ENCODE assay signal across 24 cellular contexts in the genomic region with DNA sequence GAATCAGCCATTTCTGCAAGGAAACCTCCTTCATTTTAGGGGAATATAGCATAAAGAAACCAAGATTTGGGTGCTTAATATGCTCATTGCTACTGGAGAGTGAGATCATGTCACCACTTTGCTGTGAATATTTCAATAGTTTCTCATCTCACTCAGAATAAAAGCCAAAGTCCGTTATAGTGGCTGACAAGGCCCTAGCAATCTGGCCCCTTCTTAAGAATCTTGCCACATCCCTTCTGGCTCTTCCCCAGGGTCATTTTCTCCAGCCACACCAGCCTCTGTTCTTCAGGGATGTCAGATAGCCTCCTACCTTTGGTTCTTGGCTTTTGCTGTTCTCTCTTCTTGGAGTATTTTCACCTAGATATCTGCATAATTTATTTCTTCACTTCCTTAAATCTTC. TPM values are rescaled to one million over a fixed set of nuclear protein-coding genes. Genes with fewer than 3 reads are reported as not detected.
A peak's percentile ranks its signal among the peaks of the same experiment; 100 is the strongest.
DNase-seq lines count a peak whose midpoint lies in the region; ATAC-seq, FAIRE-seq and TF ChIP-seq lines count a peak whose summit lies in the region.
"Had no signal": no experiment of that assay in that cellular context is flagged by ENCODE, and none has a peak within 500 bp of the region (broad histone marks: within the 10 kb centered on the region; RNA-seq: fewer than 3 reads in every experiment).

No MANE protein-coding gene starts in this region.

- ATAC-seq in Right ventricle myocardium inferior = no peak
- no peak for ATAC-seq in HG02938 (IDR thresholded peaks at IDR 0.05; ENCODE audit: unreplicated experiment)
- ATAC-seq: GM12878, HCT116 had no signal

- DNase-seq in left ventricle myocardium inferior = no peak
- no peak for DNase-seq in Right ventricle myocardium inferior (ENCODE audit: missing footprints)
- DNase-seq in dorsolateral prefrontal cortex = no peak
- no peak for DNase-seq in GM12891 (ENCODE audit: insufficient read length, low spot score)
- no peak for DNase-seq in caudate nucleus (lab: John Stamatoyannopoulos, UW)
- DNase-seq in activated CD4-positive, alpha-beta T cell treated with anti-CD3 and anti-CD28 coated beads, Interleukin-2, amount 50 U/mL, for 48 hours = no peak
- DNase-seq: CD4-positive, alpha-beta memory T cell; GOT3; NCI-H1417; NCI-H187 treated with DMSO at 0.1 percent for 48 hours; NCI-H2227 treated with DMSO at 0.1 percent for 48 hours; NCI-H524; NCI-H82; OCI-M1; SIG-M5 had no signal

- intact Hi-C loops in left ventricle myocardium inferior (cut with micrococcal nuclease) = no loop called here
- intact Hi-C loops in Right ventricle myocardium inferior (cut with DNase I) = no loop called here
- intact Hi-C loops in dorsolateral prefrontal cortex (cut with DNase I) = no loop called here

- no peaks in the 10 kb centered on the region for H3K9me3 ChIP-seq in left ventricle myocardium inferior (replicated peaks)
- H3K9me3 ChIP-seq: BLaER1 had no signal

- H3K27ac ChIP-seq in left ventricle myocardium inferior (replicated peaks) = peak overlapping the region; percentile 83
- peak overlapping the region in 44 of 59 donors; percentile 6 to 80 (median 61) for H3K27ac ChIP-seq in dorsolateral prefrontal cortex
- peak overlapping the region; percentile 23 for H3K27ac ChIP-seq in rectal smooth muscle tissue (ENCODE audit: low read depth, low read length)
- H3K27ac ChIP-seq in caudate nucleus (ENCODE audit: low read depth, low read length) = no peak overlapping the region
- H3K27ac ChIP-seq: BLaER1, KMS-11 had no signal

- no peak for FAIRE-seq in GM12891 (lab: Jason Lieb, UNC)
- FAIRE-seq: A204.1, GM12878 had no signal

- H3K36me3 ChIP-seq in left ventricle myocardium inferior (no peaks in the 10 kb centered on the region), rectal smooth muscle tissue (ENCODE audit: control insufficient read depth, insufficient read depth, low read length) (no peaks in the 10 kb centered on the region)
- H3K36me3 ChIP-seq: BLaER1 had no signal

- TF ChIP-seq POLR2A in GM12891 (IDR thresholded peaks at IDR 0.05; ENCODE audit: low read depth, low read length) = no peak

- H3K4me3 ChIP-seq in left ventricle myocardium inferior (no peak overlapping the region), dorsolateral prefrontal cortex (no peak overlapping the region), rectal smooth muscle tissue (ENCODE audit: low read length) (no peak overlapping the region)
- H3K4me3 ChIP-seq: BLaER1, GM12878 had no signal

- H3K27me3 ChIP-seq in left ventricle myocardium inferior (ENCODE audit: low read depth) (no peaks in the 10 kb centered on the region), dorsolateral prefrontal cortex (no peaks in the 10 kb centered on the region), rectal smooth muscle tissue (ENCODE audit: control insufficient read depth, insufficient read depth, low read length) (no peaks in the 10 kb centered on the region)
- H3K27me3 ChIP-seq: BLaER1 had no signal

- no peak overlapping the region for H3K9ac ChIP-seq in rectal smooth muscle tissue (ENCODE audit: low read length)
- H3K9ac ChIP-seq: BLaER1, KMS-11 had no signal

- H3K4me1 ChIP-seq in left ventricle myocardium inferior = peaks cover 91% of the 10 kb centered on the region
- H3K4me1 ChIP-seq in rectal smooth muscle tissue (ENCODE audit: control insufficient read depth, insufficient read depth, low read length) = peaks cover 4% of the 10 kb centered on the region
- H3K4me1 ChIP-seq: BLaER1 had no signal

- TF ChIP-seq CTCF in left ventricle myocardium inferior (IDR thresholded peaks at IDR 0.05; ENCODE audit: borderline replicate concordance) (no peak), dorsolateral prefrontal cortex (IDR thresholded peaks at IDR 0.05 in 54 of 56, conservative IDR thresholded peaks at IDR 0.05 in 2 of 56; ENCODE audit: low read depth in 1 of 56, partially characterized antibody in 56 of 56) (no peak)

TF ChIP-seq in GM12891, 5 proteins besides CTCF, POLR2A, EP300 and RAD21:
- no peak for TF ChIP-seq PAX5 (IDR thresholded peaks at IDR 0.05; ENCODE audit: insufficient read depth, low read length, severe bottlenecking)
- no peak for TF ChIP-seq SPI1 (IDR thresholded peaks at IDR 0.05; ENCODE audit: low read depth, low read length)
- TF ChIP-seq POLR2AphosphoS5 (IDR thresholded peaks at IDR 0.05; ENCODE audit: low read depth, low read length) = no peak
- no peak for TF ChIP-seq TAF1 (IDR thresholded peaks at IDR 0.05; ENCODE audit: low read depth, low read length)
- no peak for TF ChIP-seq POU2F2 (IDR thresholded peaks at IDR 0.05; ENCODE audit: low read depth, low read length)

RNA-seq across cellular contexts. Expression of gene MLIP, which starts 24.8 kb away (rescaled TPM):
- total RNA-seq in left ventricle myocardium inferior (397 TPM), Right ventricle myocardium inferior (407 TPM), dorsolateral prefrontal cortex (100 to 1,000 TPM in 22 of 120 experiments, 10 to 100 TPM in 98; 39.5 to 143 (median 85.4) TPM)
- polyA plus RNA-seq in GM12891 (2012; ENCODE audit: low read depth, missing spikeins) = not detected
- total RNA-seq: CD4-positive, alpha-beta memory T cell; GM12878; HT-29; RPMI7951 had no signal
- polyA plus RNA-seq: CD4-positive, alpha-beta memory T cell; GM12878 had no signal
